15 cellular contexts compared by ENCODE assay signal in genomic region chr9:23768861-23769260, GRCh38. TPM values are rescaled to one million over a fixed set of nuclear protein-coding genes. Genes with fewer than 3 reads are reported as not detected.
"Had no signal": no experiment of that assay in that cellular context is flagged by ENCODE, and none has a peak within 500 bp of the region (broad histone marks: within the 10 kb centered on the region; RNA-seq: fewer than 3 reads in every experiment).

No MANE protein-coding gene starts in this region.

- H3K27ac Mint-ChIP-seq: activated CD4-positive, alpha-beta memory T cell treated with anti-CD3 and anti-CD28 coated beads for 36 hours; activated CD8-positive, alpha-beta memory T cell treated with anti-CD3 and anti-CD28 coated beads, Interleukin-2, amount 10 ng/mL, durations not matched to agents 7 days and 5 days; activated naive CD4-positive, alpha-beta T cell treated with anti-CD3 and anti-CD28 coated beads, Interleukin-2, amount 10 ng/mL, durations not matched to agents 7 days and 5 days; activated T-cell treated with anti-CD3 and anti-CD28 coated beads, Interleukin-2, amount 50 U/mL, for 24 hours; stimulated activated naive B cell treated with anti-CD40 and anti-IgM and Interleukin-4, amounts not matched to agents 10 μg/mL and 1 μg/mL and 100 μg/mL, for 72 hours had no signal

- H3K9me3 ChIP-seq: thyroid gland, uterus had no signal

- H3K4me1 ChIP-seq: thyroid gland, uterus had no signal

- H3K36me3 ChIP-seq: thyroid gland, uterus had no signal

- H3K9me3 Mint-ChIP-seq: activated naive CD4-positive, alpha-beta T cell treated with anti-CD3 and anti-CD28 coated beads, Interleukin-2, amount 10 ng/mL, durations not matched to agents 7 days and 5 days had no signal

- H3K4me3 Mint-ChIP-seq: activated CD4-positive, alpha-beta memory T cell treated with anti-CD3 and anti-CD28 coated beads for 36 hours; activated CD8-positive, alpha-beta memory T cell treated with anti-CD3 and anti-CD28 coated beads, Interleukin-2, amount 10 ng/mL, durations not matched to agents 7 days and 5 days; activated naive CD4-positive, alpha-beta T cell treated with anti-CD3 and anti-CD28 coated beads, Interleukin-2, amount 10 ng/mL, durations not matched to agents 7 days and 5 days; activated T-cell treated with anti-CD3 and anti-CD28 coated beads, Interleukin-2, amount 50 U/mL, for 24 hours; stimulated activated naive B cell treated with anti-CD40 and anti-IgM and Interleukin-4, amounts not matched to agents 10 μg/mL and 1 μg/mL and 100 μg/mL, for 72 hours had no signal

- H3K4me1 Mint-ChIP-seq: activated CD8-positive, alpha-beta memory T cell treated with anti-CD3 and anti-CD28 coated beads, Interleukin-2, amount 10 ng/mL, durations not matched to agents 7 days and 5 days; activated naive CD4-positive, alpha-beta T cell treated with anti-CD3 and anti-CD28 coated beads, Interleukin-2, amount 10 ng/mL, durations not matched to agents 7 days and 5 days; stimulated activated naive B cell treated with anti-CD40 and anti-IgM and Interleukin-4, amounts not matched to agents 10 μg/mL and 1 μg/mL and 100 μg/mL, for 72 hours had no signal

- H3K27ac ChIP-seq: thyroid gland, uterus, VCaP had no signal

- ATAC-seq: activated CD8-positive, alpha-beta memory T cell treated with anti-CD3 and anti-CD28 coated beads, Interleukin-2, amount 10 ng/mL, durations not matched to agents 7 days and 5 days; stimulated activated naive B cell treated with anti-CD40 and anti-IgM and Interleukin-4, amounts not matched to agents 10 μg/mL and 1 μg/mL and 100 μg/mL, for 72 hours had no signal

- H3K27me3 Mint-ChIP-seq: activated CD4-positive, alpha-beta memory T cell treated with anti-CD3 and anti-CD28 coated beads for 36 hours; activated CD8-positive, alpha-beta memory T cell treated with anti-CD3 and anti-CD28 coated beads, Interleukin-2, amount 10 ng/mL, durations not matched to agents 7 days and 5 days; activated naive CD4-positive, alpha-beta T cell treated with anti-CD3 and anti-CD28 coated beads, Interleukin-2, amount 10 ng/mL, durations not matched to agents 7 days and 5 days; activated T-cell treated with anti-CD3 and anti-CD28 coated beads, Interleukin-2, amount 50 U/mL, for 24 hours; stimulated activated naive B cell treated with anti-CD40 and anti-IgM and Interleukin-4, amounts not matched to agents 10 μg/mL and 1 μg/mL and 100 μg/mL, for 72 hours had no signal

- DNase-seq: activated CD4-positive, alpha-beta memory T cell treated with anti-CD3 and anti-CD28 coated beads for 36 hours; activated CD8-positive, alpha-beta memory T cell treated with anti-CD3 and anti-CD28 coated beads, Interleukin-2, amount 10 ng/mL, durations not matched to agents 7 days and 5 days; activated naive CD4-positive, alpha-beta T cell treated with anti-CD3 and anti-CD28 coated beads, Interleukin-2, amount 10 ng/mL, durations not matched to agents 7 days and 5 days; activated T-cell treated with anti-CD3 and anti-CD28 coated beads, Interleukin-2, amount 50 U/mL, for 24 hours; caudate nucleus; hypothalamus; retina; stimulated activated CD4-positive, alpha-beta T cell treated with anti-CD3 and anti-CD28 coated beads, Interleukin-15, amount 100 ng/mL, for 24 hours; stimulated activated CD4-positive, alpha-beta T cell treated with anti-CD3 and anti-CD28 coated beads, Interleukin-4, amount 100 ng/mL, for 1 hour; stimulated activated naive B cell treated with anti-CD40 and anti-IgM and Interleukin-4, amounts not matched to agents 10 μg/mL and 1 μg/mL and 100 μg/mL, for 72 hours; T-helper 1 cell; thyroid gland; uterus had no signal

- H3K4me3 ChIP-seq: thyroid gland, uterus had no signal

- FAIRE-seq: colon had no signal

- H3K36me3 Mint-ChIP-seq: activated CD4-positive, alpha-beta memory T cell treated with anti-CD3 and anti-CD28 coated beads for 36 hours; activated CD8-positive, alpha-beta memory T cell treated with anti-CD3 and anti-CD28 coated beads, Interleukin-2, amount 10 ng/mL, durations not matched to agents 7 days and 5 days; activated naive CD4-positive, alpha-beta T cell treated with anti-CD3 and anti-CD28 coated beads, Interleukin-2, amount 10 ng/mL, durations not matched to agents 7 days and 5 days; stimulated activated naive B cell treated with anti-CD40 and anti-IgM and Interleukin-4, amounts not matched to agents 10 μg/mL and 1 μg/mL and 100 μg/mL, for 72 hours had no signal

- H3K27me3 ChIP-seq: thyroid gland, uterus had no signal

RNA-seq across cellular contexts. Expression of gene ELAVL2, which starts 57.2 kb away (rescaled TPM):
- total RNA-seq: activated CD4-positive, alpha-beta memory T cell treated with anti-CD3 and anti-CD28 coated beads for 36 hours; activated CD8-positive, alpha-beta memory T cell treated with anti-CD3 and anti-CD28 coated beads, Interleukin-2, amount 10 ng/mL, durations not matched to agents 7 days and 5 days had no signal
